In genomic region chr13:112588490-112589297, GRCh38 we compare ENCODE assay signal across 8 cellular contexts. TPM values are rescaled to one million over a fixed set of nuclear protein-coding genes. Genes with fewer than 3 reads are reported as not detected.
DNase-seq lines count a peak whose midpoint lies in the region; ATAC-seq and TF ChIP-seq lines count a peak whose summit lies in the region.

No MANE protein-coding gene starts in this region.

- no peak for DNase-seq in CD8-positive, alpha-beta T cell
- DNase-seq in Karpas-422 (no peak), left kidney (ENCODE audit: low read depth, low spot score) (peak; percentile 37), tibial artery (no peak), lower leg skin (ENCODE audit: low spot score in 2 of 2) (no peak), CD1c-positive myeloid dendritic cell (ENCODE audit: extremely low spot score) (no peak)

- peaks cover 2% of the 10 kb centered on the region for H3K36me3 Mint-ChIP-seq in CD8-positive, alpha-beta T cell
- H3K36me3 Mint-ChIP-seq in activated naive CD8-positive, alpha-beta T cell, result peaks cover 4% of the 10 kb centered on the region

- intact Hi-C loops in CD8-positive, alpha-beta T cell (cut with DNase I, micrococcal nuclease), result loop anchor here (2.0 to 10.0 kb wide), 6 partner anchors 102 to 1874 kb away; partner anchors contain the start of genes ANKRD10 (in 2 of the 2), ATP11A (in 2 of the 2), CUL4A (in 1 of the 2) and ING1 (in 1 of the 2)
- intact Hi-C loops in tibial artery (cut with DNase I; ENCODE audit: low total_unique reads) (no loop called here), lower leg skin (cut with DNase I; ENCODE audit: low total_unique reads) (no loop called here)

- TF ChIP-seq POLR2A in lower leg skin (IDR thresholded peaks at IDR 0.05), result no peak

- peak; percentile 1 for ATAC-seq in CD8-positive, alpha-beta T cell
- ATAC-seq in GM18517 (IDR thresholded peaks at IDR 0.05; ENCODE audit: unreplicated experiment), result no peak

- peak overlapping the region; percentile 57 for H3K27ac ChIP-seq in CD8-positive, alpha-beta T cell (ENCODE audit: low read depth, low read length)
- H3K27ac ChIP-seq in Karpas-422 (ENCODE audit: low read length), result peak overlapping the region; percentile 85
- peak overlapping the region; percentile 85 to 88 for H3K27ac ChIP-seq in tibial artery

- H3K4me1 Mint-ChIP-seq in CD8-positive, alpha-beta T cell (ENCODE audit: low read depth), result peaks cover 33% of the 10 kb centered on the region
- H3K4me1 Mint-ChIP-seq in activated naive CD8-positive, alpha-beta T cell (ENCODE audit: low read depth), result peaks cover 33% of the 10 kb centered on the region

- H3K9me3 Mint-ChIP-seq in CD8-positive, alpha-beta T cell, result no peaks in the 10 kb centered on the region
- H3K9me3 Mint-ChIP-seq in activated naive CD8-positive, alpha-beta T cell (ENCODE audit: low read depth), result no peaks in the 10 kb centered on the region

- H3K27me3 ChIP-seq in CD8-positive, alpha-beta T cell (ENCODE audit: insufficient read depth, low read length), result no peaks in the 10 kb centered on the region
- H3K27me3 ChIP-seq in Karpas-422 (ENCODE audit: low read length), result no peaks in the 10 kb centered on the region
- peaks cover 0 to 3% of the 10 kb centered on the region in 2 donors for H3K27me3 ChIP-seq in tibial artery

- H3K9ac ChIP-seq in Karpas-422 (ENCODE audit: low read length), result peak overlapping the region; percentile 100

- no peaks in the 10 kb centered on the region; the same call in 1 of the 2 replicates for H3K9me2 ChIP-seq in Karpas-422 (replicated peaks; ENCODE audit: insufficient read depth, low read length)

- no peak for TF ChIP-seq CTCF in CD8-positive, alpha-beta T cell (IDR thresholded peaks at IDR 0.05)
- no peak for TF ChIP-seq CTCF in tibial artery (IDR thresholded peaks at IDR 0.05)
- no peak for TF ChIP-seq CTCF in lower leg skin (IDR thresholded peaks at IDR 0.05)

- H3K36me3 ChIP-seq in CD8-positive, alpha-beta T cell (ENCODE audit: insufficient read depth, low read length), result no peaks in the 10 kb centered on the region
- no peaks in the 10 kb centered on the region for H3K36me3 ChIP-seq in Karpas-422 (ENCODE audit: insufficient read depth, low read length)
- no peaks in the 10 kb centered on the region for H3K36me3 ChIP-seq in tibial artery

- H3K4me3 ChIP-seq in CD8-positive, alpha-beta T cell (ENCODE audit: low read depth, low read length), result peak overlapping the region; percentile 76
- H3K4me3 ChIP-seq in Karpas-422 (ENCODE audit: low read length) (peak overlapping the region; percentile 98), tibial artery (peak overlapping the region; percentile 77 to 98), lower leg skin (ENCODE audit: low read depth, poor library complexity, severe bottlenecking) (no peak overlapping the region)

- peak overlapping the region; percentile 92 for H3K27ac Mint-ChIP-seq in CD8-positive, alpha-beta T cell
- peak overlapping the region; percentile 92 for H3K27ac Mint-ChIP-seq in activated naive CD8-positive, alpha-beta T cell

- peak overlapping the region; percentile 96 for H3K4me3 Mint-ChIP-seq in CD8-positive, alpha-beta T cell
- H3K4me3 Mint-ChIP-seq in activated naive CD8-positive, alpha-beta T cell, result peak overlapping the region; percentile 93

- H3K27me3 Mint-ChIP-seq in CD8-positive, alpha-beta T cell (ENCODE audit: low read depth), result no peaks in the 10 kb centered on the region
- no peaks in the 10 kb centered on the region for H3K27me3 Mint-ChIP-seq in activated naive CD8-positive, alpha-beta T cell

- WGBS in lower leg skin, 2 donors, result 75% methylated on average over 33 of the region's 33 CpGs

- H2AFZ ChIP-seq in Karpas-422 (ENCODE audit: low read length), result peak overlapping the region; percentile 95

- no peaks in the 10 kb centered on the region for H3K9me3 ChIP-seq in CD8-positive, alpha-beta T cell (ENCODE audit: low read length)
- H3K9me3 ChIP-seq in Karpas-422 (ENCODE audit: low read length) (no peaks in the 10 kb centered on the region), tibial artery (no peaks in the 10 kb centered on the region)

- CTCF ChIA-PET in CD8-positive, alpha-beta T cell (lab: Charles Lee), result interaction anchor here (1.7 kb wide), 1 partner anchor 17 kb away, joined by 17 read pairs; no protein-coding TSS in a partner anchor

- peak overlapping the region; percentile 85 for H3K4me2 ChIP-seq in Karpas-422 (ENCODE audit: low read depth, low read length, poor library complexity, severe bottlenecking)

- POLR2A ChIA-PET in CD8-positive, alpha-beta T cell (lab: Charles Lee), result interaction anchor here (1.8 kb wide), 1 partner anchor 17 kb away, joined by 5 read pairs; no protein-coding TSS in a partner anchor

- peaks cover 18% of the 10 kb centered on the region for H3K4me1 ChIP-seq in CD8-positive, alpha-beta T cell (ENCODE audit: insufficient read depth, low read length)
- peaks cover 37% of the 10 kb centered on the region for H3K4me1 ChIP-seq in Karpas-422 (ENCODE audit: low read length)
- H3K4me1 ChIP-seq in tibial artery, result peaks cover 0 to 23% (median 7%) of the 10 kb centered on the region in 4 donors

- H4K20me1 ChIP-seq in Karpas-422 (ENCODE audit: insufficient read depth, low read depth, low read length), result no peaks in the 10 kb centered on the region

- H3K79me2 ChIP-seq in Karpas-422 (ENCODE audit: low read length), result peaks cover 42% of the 10 kb centered on the region

RNA-seq across cellular contexts. Expression of gene TUBGCP3, which starts 0.7 kb away (rescaled TPM):
- 10 to 100 TPM; 28.8 to 31.9 TPM for total RNA-seq in CD8-positive, alpha-beta T cell
- total RNA-seq in Karpas-422 (2014; rRNA removed; shearing (Covaris generic); ENCODE audit: low replicate concordance), result 49.9 and 52.8 TPM in 2 replicates
- total RNA-seq in lower leg skin, result 10 to 100 TPM; 20.0 to 35.4 (median 22.9) TPM

Comparison
In these comparisons a context has a peak if more than half of its experiments do, and no peak if none do; other contexts are left out.
1. intact Hi-C loops: an anchor here in CD8-positive, alpha-beta T cell (2.0 to 10.0 kb wide); none called in tibial artery and lower leg skin.